Comparison of ENCODE assay signal across 27 cellular contexts in genomic region chr20:53530440-53530839, GRCh38.
"Had no signal": no experiment of that assay in that cellular context is flagged by ENCODE, and none has a peak within 500 bp of the region (broad histone marks: within the 10 kb centered on the region; RNA-seq: fewer than 3 reads in every experiment).

No MANE protein-coding gene starts in this region.

- H3K27ac Mint-ChIP-seq: immature natural killer cell; mesothelial cell of epicardium; natural killer cell; nephron progenitor cell; stimulated activated memory B cell treated with anti-CD40 and anti-IgM and Interleukin-4, amounts not matched to agents 10 μg/mL and 1 μg/mL and 100 μg/mL, for 72 hours; type B pancreatic cell had no signal

- H3K36me3 Mint-ChIP-seq: immature natural killer cell; mesothelial cell of epicardium; natural killer cell; stimulated activated memory B cell treated with anti-CD40 and anti-IgM and Interleukin-4, amounts not matched to agents 10 μg/mL and 1 μg/mL and 100 μg/mL, for 72 hours; type B pancreatic cell had no signal

- H3K36me3 ChIP-seq: left lung, lower lobe of right lung, ovary, prostate gland, tibial nerve, uterus had no signal

- H3K27me3 ChIP-seq: left lung, ovary, tibial nerve, uterus had no signal

- H3K27ac ChIP-seq: left lung, lower lobe of right lung, ovary, prostate gland, tibial nerve, uterus had no signal

- H3K27me3 Mint-ChIP-seq: stimulated activated memory B cell treated with anti-CD40 and anti-IgM and Interleukin-4, amounts not matched to agents 10 μg/mL and 1 μg/mL and 100 μg/mL, for 72 hours; stimulated activated naive CD8-positive, alpha-beta T cell treated with anti-CD3 and anti-CD28 coated beads, Interleukin-15, amount 100 ng/mL, for 72 hours; type B pancreatic cell had no signal

- H3K9me3 Mint-ChIP-seq: mesothelial cell of epicardium; natural killer cell; nephron progenitor cell; stimulated activated naive CD8-positive, alpha-beta T cell treated with anti-CD3 and anti-CD28 coated beads, Interleukin-15, amount 100 ng/mL, for 72 hours; type B pancreatic cell had no signal

- H3K4me2 ChIP-seq: smooth muscle cell had no signal

- DNase-seq: hypothalamus; immature natural killer cell; kidney; left colon; left lung; lower lobe of right lung; mammary epithelial cell; naive B cell; natural killer cell; nephron progenitor cell; ovary; retina; right cardiac atrium; stimulated activated CD4-positive, alpha-beta T cell treated with anti-CD3 and anti-CD28 coated beads, Interleukin-1b, Interleukin-23, amount 100 ng/mL, for 48 hours; stimulated activated CD4-positive, alpha-beta T cell treated with anti-CD3 and anti-CD28 coated beads, Interleukin-2, amount 100 ng/mL, for 48 hours; stimulated activated CD4-positive, alpha-beta T cell treated with anti-CD3 and anti-CD28 coated beads, Interleukin-4, amount 100 ng/mL, for 4 hours; stimulated activated CD8-positive, alpha-beta memory T cell treated with anti-CD3 and anti-CD28 coated beads, Interleukin-4, amount 100 ng/mL, for 48 hours; stimulated activated naive CD4-positive, alpha-beta T cell treated with Interleukin-2 at 50 U/mL for 16 hours; stimulated activated naive CD8-positive, alpha-beta T cell treated with anti-CD3 and anti-CD28 coated beads, Interleukin-15, amount 100 ng/mL, for 72 hours; substantia nigra; uterus had no signal

- H3K4me1 Mint-ChIP-seq: immature natural killer cell; mesothelial cell of epicardium; natural killer cell; stimulated activated naive CD8-positive, alpha-beta T cell treated with anti-CD3 and anti-CD28 coated beads, Interleukin-15, amount 100 ng/mL, for 72 hours had no signal

- H3K4me3 Mint-ChIP-seq: immature natural killer cell; mesothelial cell of epicardium; naive B cell; natural killer cell; nephron progenitor cell; stimulated activated memory B cell treated with anti-CD40 and anti-IgM and Interleukin-4, amounts not matched to agents 10 μg/mL and 1 μg/mL and 100 μg/mL, for 72 hours; stimulated activated naive CD8-positive, alpha-beta T cell treated with anti-CD3 and anti-CD28 coated beads, Interleukin-15, amount 100 ng/mL, for 72 hours; type B pancreatic cell had no signal

- H3K9me3 ChIP-seq: left lung, lower lobe of right lung, ovary, prostate gland, tibial nerve, uterus had no signal

- H3K4me3 ChIP-seq: left lung, lower lobe of right lung, ovary, prostate gland, smooth muscle cell, tibial nerve, uterus had no signal

- H3K4me1 ChIP-seq: lower lobe of right lung, prostate gland, tibial nerve, uterus had no signal

- ATAC-seq: left colon; left lung; lower lobe of right lung; natural killer cell; right cardiac atrium; stimulated activated memory B cell treated with anti-CD40 and anti-IgM and Interleukin-4, amounts not matched to agents 10 μg/mL and 1 μg/mL and 100 μg/mL, for 72 hours; stimulated activated naive CD8-positive, alpha-beta T cell treated with anti-CD3 and anti-CD28 coated beads, Interleukin-15, amount 100 ng/mL, for 72 hours had no signal
